ENCODE assay signal across 8 cellular contexts in the genomic region with DNA sequence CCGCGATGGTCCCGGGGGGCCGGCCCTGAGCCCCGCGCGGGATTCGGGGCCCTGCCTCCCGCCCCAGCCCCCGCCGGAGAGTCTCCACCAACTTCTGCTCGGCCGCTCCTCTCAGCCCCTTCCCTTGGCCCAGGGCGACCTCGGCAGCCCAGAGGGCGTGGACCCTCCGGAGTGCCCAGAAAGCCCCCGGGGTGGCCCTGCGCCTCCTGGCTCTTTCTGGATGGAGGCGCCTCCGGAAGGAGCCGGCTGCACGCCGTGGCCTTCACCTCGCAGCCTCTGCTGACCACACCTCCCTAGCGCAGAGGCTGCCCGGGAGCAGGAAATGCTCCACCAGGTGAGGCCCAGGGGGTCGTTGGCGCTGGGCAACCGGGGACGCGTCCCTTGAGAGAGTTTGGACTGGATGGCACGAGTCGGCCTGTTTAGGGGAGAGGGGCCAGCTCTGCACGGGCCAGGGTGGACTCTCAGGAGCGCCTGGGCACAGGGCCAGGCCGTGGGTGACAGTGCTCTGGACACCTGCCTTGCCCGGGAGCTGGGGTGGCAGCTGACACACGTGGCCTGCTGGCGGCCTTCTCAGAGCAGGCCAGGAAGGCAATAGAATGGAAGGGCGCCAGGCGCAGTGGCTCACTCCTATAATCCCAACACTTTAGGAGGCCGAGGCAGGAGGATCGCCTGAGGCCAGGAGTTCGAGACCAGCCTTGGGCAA.
A peak's percentile ranks its signal among the peaks of the same experiment; 100 is the strongest.
DNase-seq lines count a peak whose midpoint lies in the region; ATAC-seq and TF ChIP-seq lines count a peak whose summit lies in the region.

No MANE protein-coding gene starts in this region.

- CTCF ChIA-PET in HEK293T (lab: Yijun Ruan, JAX), result no interaction called here

- DNase-seq in D341Med (ENCODE audit: low spot score), result peak; percentile 46
- DNase-seq in NT2/D1 (ENCODE audit: low read depth, low spot score), result no peak
- DNase-seq in epithelial cell of esophagus (ENCODE audit: low read depth), result no peak
- no peak for DNase-seq in HEK293T (ENCODE audit: extremely low spot score)
- DNase-seq in stimulated activated CD4-positive, alpha-beta T cell treated with anti-CD3 and anti-CD28 coated beads, Interleukin-12 subunit alpha, Interleukin-12 subunit beta, amount 100 ng/mL, for 4 hours, result no peak

- H3K9ac ChIP-seq in NT2/D1 (ENCODE audit: insufficient read length, low read depth), result peak overlapping the region; percentile 70

- ATAC-seq in GM21717 (IDR thresholded peaks at IDR 0.05; ENCODE audit: unreplicated experiment) (no peak), GM18861 (IDR thresholded peaks at IDR 0.05; ENCODE audit: unreplicated experiment) (no peak)

- H3K4me1 Mint-ChIP-seq in nephron, result peaks cover 5% of the 10 kb centered on the region

- no peak for TF ChIP-seq CTCF in epithelial cell of esophagus (IDR thresholded peaks at IDR 0.05; ENCODE audit: insufficient read depth, low read depth, low read length, missing control alignments)
- no peak for TF ChIP-seq CTCF in nephron (IDR thresholded peaks at IDR 0.05; ENCODE audit: unreplicated experiment in 3 of 3)

- H3K9me3 Mint-ChIP-seq in nephron, result no peaks in the 10 kb centered on the region

- POLR2A ChIA-PET in HEK293T (lab: Yijun Ruan, JAX), result interaction anchor here (1.5 kb wide), 1 partner anchor 9 kb away, joined by 4 read pairs; no protein-coding TSS in a partner anchor

- peak overlapping the region; percentile 65 for H3K4me3 ChIP-seq in NT2/D1 (ENCODE audit: insufficient read length, low read depth)
- H3K4me3 ChIP-seq in epithelial cell of esophagus (ENCODE audit: low read length), result peak overlapping the region; percentile 21

- H3K36me3 Mint-ChIP-seq in nephron (ENCODE audit: low read depth), result peaks cover 10% of the 10 kb centered on the region

- peaks cover 7% of the 10 kb centered on the region for H3K4me1 ChIP-seq in NT2/D1 (ENCODE audit: insufficient read depth, insufficient read length)

- no peak overlapping the region for H3K27ac Mint-ChIP-seq in nephron

- H3K4me3 Mint-ChIP-seq in nephron, result peak overlapping the region; percentile 70 to 72 (median 71)

- H3K27me3 Mint-ChIP-seq in nephron (ENCODE audit: low read depth), result no peaks in the 10 kb centered on the region

- no peaks in the 10 kb centered on the region; the same call in 1 of the 2 replicates for H3K9me3 ChIP-seq in NT2/D1 (ENCODE audit: insufficient read depth, low read length)

- H3K27me3 ChIP-seq in NT2/D1 (ENCODE audit: insufficient read depth, insufficient read length), result peaks cover 16% of the 10 kb centered on the region

- no peaks in the 10 kb centered on the region for H3K36me3 ChIP-seq in NT2/D1 (ENCODE audit: insufficient read depth, insufficient read length, low read length)

TF ChIP-seq in HEK293T, 16 proteins besides CTCF, POLR2A, EP300 and RAD21:
- TF ChIP-seq BHLHE40 (IDR thresholded peaks at IDR 0.05; ENCODE audit: borderline replicate concordance) (no peak), ARNT (IDR thresholded peaks at IDR 0.05) (no peak), FOXM1 (IDR thresholded peaks at IDR 0.05; ENCODE audit: borderline replicate concordance) (no peak), SP1 (IDR thresholded peaks at IDR 0.05) (no peak), HDGF (IDR thresholded peaks at IDR 0.05; ENCODE audit: borderline replicate concordance) (no peak), FOXA1 (IDR thresholded peaks at IDR 0.05) (no peak), CTBP1 (IDR thresholded peaks at IDR 0.05; ENCODE audit: borderline replicate concordance) (no peak), SUZ12 (IDR thresholded peaks at IDR 0.05) (no peak), FOXK2 (IDR thresholded peaks at IDR 0.05) (no peak), ZNF384 (IDR thresholded peaks at IDR 0.05) (no peak), LEF1 (IDR thresholded peaks at IDR 0.05; ENCODE audit: borderline replicate concordance) (no peak), TARDBP (IDR thresholded peaks at IDR 0.05) (no peak), L3MBTL2 (conservative IDR thresholded peaks at IDR 0.05) (no peak), ELF4 (IDR thresholded peaks at IDR 0.05) (no peak), NFRKB (IDR thresholded peaks at IDR 0.05) (no peak)
- TF ChIP-seq, protein P1, sequence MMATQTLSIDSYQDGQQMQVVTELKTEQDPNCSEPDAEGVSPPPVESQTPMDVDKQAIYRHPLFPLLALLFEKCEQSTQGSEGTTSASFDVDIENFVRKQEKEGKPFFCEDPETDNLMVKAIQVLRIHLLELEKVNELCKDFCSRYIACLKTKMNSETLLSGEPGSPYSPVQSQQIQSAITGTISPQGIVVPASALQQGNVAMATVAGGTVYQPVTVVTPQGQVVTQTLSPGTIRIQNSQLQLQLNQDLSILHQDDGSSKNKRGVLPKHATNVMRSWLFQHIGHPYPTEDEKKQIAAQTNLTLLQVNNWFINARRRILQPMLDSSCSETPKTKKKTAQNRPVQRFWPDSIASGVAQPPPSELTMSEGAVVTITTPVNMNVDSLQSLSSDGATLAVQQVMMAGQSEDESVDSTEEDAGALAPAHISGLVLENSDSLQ (IDR thresholded peaks at IDR 0.05), result no peak
